13 cellular contexts compared by ENCODE assay signal in the genomic region with DNA sequence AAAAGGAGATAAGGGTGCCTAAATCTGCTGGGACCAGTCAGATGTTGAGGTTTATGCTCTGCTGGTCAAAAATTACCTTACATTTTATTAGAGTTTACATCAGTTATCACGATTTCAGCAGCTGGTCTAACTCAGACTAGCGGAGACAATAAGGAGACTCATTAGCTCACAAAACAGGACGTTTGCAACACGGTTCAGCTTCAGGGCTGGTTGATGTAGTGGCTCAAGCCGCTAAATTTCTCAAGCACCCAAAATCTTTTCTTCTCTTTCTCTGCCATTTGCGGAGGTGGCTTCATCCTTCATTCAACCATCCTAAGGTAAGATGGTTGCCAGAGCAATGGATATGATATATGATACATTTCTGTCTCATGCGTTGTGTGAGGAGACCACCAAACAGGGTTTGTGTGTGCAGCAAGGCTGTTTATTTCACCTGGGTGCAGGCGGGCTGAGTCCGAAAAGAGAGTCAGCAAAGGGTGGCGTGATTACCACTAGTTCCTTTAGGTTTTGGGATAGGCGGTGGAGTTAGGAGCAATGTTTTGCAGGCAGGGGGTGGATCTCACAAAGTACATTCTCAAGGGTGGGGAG. TPM values are rescaled to one million over a fixed set of nuclear protein-coding genes. Genes with fewer than 3 reads are reported as not detected.
A peak's percentile ranks its signal among the peaks of the same experiment; 100 is the strongest.
DNase-seq lines count a peak whose midpoint lies in the region; ATAC-seq and TF ChIP-seq lines count a peak whose summit lies in the region.
"Had no signal": no experiment of that assay in that cellular context is flagged by ENCODE, and none has a peak within 500 bp of the region (broad histone marks: within the 10 kb centered on the region; RNA-seq: fewer than 3 reads in every experiment).

No MANE protein-coding gene starts in this region.

- no peaks in the 10 kb centered on the region for H3K27me3 Mint-ChIP-seq in activated naive CD8-positive, alpha-beta T cell treated with anti-CD3 and anti-CD28 coated beads for 36 hours

- no peaks in the 10 kb centered on the region for H4K20me1 ChIP-seq in MM.1S (ENCODE audit: insufficient read depth, low read length)

- no peaks in the 10 kb centered on the region for H3K9me2 ChIP-seq in MM.1S (replicated peaks; ENCODE audit: insufficient read depth, low read length)

- peak overlapping the region; percentile 92 for H3K27ac Mint-ChIP-seq in activated naive CD8-positive, alpha-beta T cell treated with anti-CD3 and anti-CD28 coated beads for 36 hours

- no peak overlapping the region for H2AFZ ChIP-seq in MM.1S (ENCODE audit: low read length)

- H3K4me2 ChIP-seq in MM.1S (ENCODE audit: low read depth, low read length), result peak overlapping the region; percentile 27; the same call in 1 of the 2 replicates

- peaks cover 8% of the 10 kb centered on the region; the same call in 1 of the 2 replicates for H3F3A ChIP-seq in MM.1S (ENCODE audit: insufficient read depth, low read length)

- TF ChIP-seq CTCF in MM.1S (IDR thresholded peaks at IDR 0.05; ENCODE audit: low read length), result no peak

- H3K4me1 ChIP-seq in MM.1S (ENCODE audit: low read length), result peaks cover 15% of the 10 kb centered on the region
- H3K4me1 ChIP-seq: body of pancreas had no signal

- H3K4me3 Mint-ChIP-seq in activated naive CD8-positive, alpha-beta T cell treated with anti-CD3 and anti-CD28 coated beads for 36 hours, result peak overlapping the region; percentile 76

- no peak overlapping the region for H3K9ac ChIP-seq in MM.1S (ENCODE audit: low read length)

- H3K79me2 ChIP-seq in MM.1S (ENCODE audit: low read length), result no peaks in the 10 kb centered on the region

- peak overlapping the region; percentile 66; the same call in 1 of the 2 replicates for H3K27ac ChIP-seq in MM.1S (ENCODE audit: low read length)
- H3K27ac ChIP-seq in skin epidermis, result peak overlapping the region in 12 of 21 experiments; percentile 25 to 89 (median 55)
- H3K27ac ChIP-seq: body of pancreas had no signal

- H3K4me1 Mint-ChIP-seq in activated naive CD8-positive, alpha-beta T cell treated with anti-CD3 and anti-CD28 coated beads for 36 hours, result peaks cover 29% of the 10 kb centered on the region

- H3K36me3 ChIP-seq in MM.1S (replicated peaks; ENCODE audit: insufficient read depth, low read length), result no peaks in the 10 kb centered on the region

- H3K9me3 ChIP-seq in MM.1S (replicated peaks; ENCODE audit: insufficient read depth, low read length), result no peaks in the 10 kb centered on the region
- H3K9me3 ChIP-seq: body of pancreas had no signal

- H3K27me3 ChIP-seq in MM.1S (replicated peaks; ENCODE audit: insufficient read depth, low read length), result no peaks in the 10 kb centered on the region
- H3K27me3 ChIP-seq: body of pancreas had no signal

- H3K9me3 Mint-ChIP-seq in activated naive CD8-positive, alpha-beta T cell treated with anti-CD3 and anti-CD28 coated beads for 36 hours, result no peaks in the 10 kb centered on the region

- H3K36me3 Mint-ChIP-seq in activated naive CD8-positive, alpha-beta T cell treated with anti-CD3 and anti-CD28 coated beads for 36 hours, result peaks cover 3% of the 10 kb centered on the region

- DNase-seq in NOMO-1 treated with DMSO at 0.1 percent for 48 hours (lab: John Stamatoyannopoulos, UW; ENCODE audit: unreplicated experiment) (peak; percentile 18), NOMO-1 (lab: John Stamatoyannopoulos, UW; ENCODE audit: unreplicated experiment in 2 of 2) (no peak), MM.1S (no peak), SW 1271 (lab: John Stamatoyannopoulos, UW) (no peak)
- peak; percentile 6 for DNase-seq in activated naive CD8-positive, alpha-beta T cell treated with anti-CD3 and anti-CD28 coated beads for 36 hours
- no peak for DNase-seq in stimulated activated CD4-positive, alpha-beta T cell treated with anti-CD3 and anti-CD28 coated beads, Interleukin-1b, Interleukin-23, amount 100 ng/mL, for 48 hours
- DNase-seq: body of pancreas; NCI-H2029 treated with DMSO at 0.1 percent for 48 hours; NK-92 treated with Interleukin-12 subunit alpha and Interleukin-12 subunit beta, amount 100 ng/mL, for 24 hours; trophoblast cell had no signal

- no peak for ATAC-seq in GM19351 (IDR thresholded peaks at IDR 0.05; ENCODE audit: unreplicated experiment)
- ATAC-seq: body of pancreas, sciatic nerve had no signal

- H3K4me3 ChIP-seq in MM.1S (ENCODE audit: low read length) (no peak overlapping the region), skin epidermis (no peak overlapping the region)
- H3K4me3 ChIP-seq: body of pancreas had no signal

RNA-seq across cellular contexts. Expression of a gene that starts 30.3 kb away (rescaled TPM):
- 10 to 100 TPM; 32.4 to 33.9 TPM for total RNA-seq in activated naive CD8-positive, alpha-beta T cell treated with anti-CD3 and anti-CD28 coated beads for 36 hours

RNA-seq across cellular contexts. Expression of a gene that starts 47.9 kb away (rescaled TPM):
- 10 to 100 TPM; 40.7 to 41.7 TPM for total RNA-seq in activated naive CD8-positive, alpha-beta T cell treated with anti-CD3 and anti-CD28 coated beads for 36 hours

Comparison
In these comparisons a context has a peak if more than half of its experiments do, and no peak if none do; other contexts are left out.
1. DNase-seq: peak in NOMO-1 treated with DMSO at 0.1 percent for 48 hours (single experiment) and activated naive CD8-positive, alpha-beta T cell treated with anti-CD3 and anti-CD28 coated beads for 36 hours (single experiment); none in NOMO-1 (0 of 2), MM.1S (single experiment), SW 1271 (0 of 2) and stimulated activated CD4-positive, alpha-beta T cell treated with anti-CD3 and anti-CD28 coated beads, Interleukin-1b, Interleukin-23, amount 100 ng/mL, for 48 hours (single experiment).